23 cellular contexts compared by ENCODE assay signal in the genomic region with DNA sequence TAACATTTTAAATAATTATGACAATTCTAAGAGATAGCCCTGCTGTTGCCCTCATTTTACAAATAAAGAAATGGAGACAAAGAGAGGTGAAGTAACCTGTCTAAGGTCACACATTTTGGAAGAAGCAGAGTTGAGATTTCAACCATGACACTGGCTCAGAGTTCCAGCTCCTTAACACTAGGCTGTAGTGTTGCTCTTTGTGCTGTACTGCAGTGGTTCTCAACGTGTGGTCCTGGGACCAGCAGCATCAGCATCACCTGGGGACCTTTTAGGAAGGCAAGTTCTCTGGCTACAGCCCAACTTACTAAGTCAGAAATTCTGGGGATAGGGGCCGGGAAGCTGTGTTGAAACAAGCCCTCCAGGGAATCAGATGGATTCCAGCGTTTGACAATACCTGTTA.
DNase-seq lines count a peak whose midpoint lies in the region; ATAC-seq and TF ChIP-seq lines count a peak whose summit lies in the region.
"Had no signal": no experiment of that assay in that cellular context is flagged by ENCODE, and none has a peak within 500 bp of the region (broad histone marks: within the 10 kb centered on the region; RNA-seq: fewer than 3 reads in every experiment).

No MANE protein-coding gene starts in this region.

- no peaks in the 10 kb centered on the region for H3K79me2 ChIP-seq in SK-N-SH (ENCODE audit: insufficient read depth)
- no peaks in the 10 kb centered on the region for H3K79me2 ChIP-seq in PC-3 (ENCODE audit: low read length)

- no peaks in the 10 kb centered on the region for H3K9me3 ChIP-seq in SK-N-SH
- H3K9me3 ChIP-seq in PC-3 (ENCODE audit: low read length), result no peaks in the 10 kb centered on the region

- H3K36me3 ChIP-seq in SK-N-SH (replicated peaks in 1 of 2; ENCODE audit: control insufficient read depth in 1 of 2, insufficient read depth in 2 of 2, low read length in 1 of 2) (no peaks in the 10 kb centered on the region), PC-3 (ENCODE audit: low read depth, low read length) (no peaks in the 10 kb centered on the region)
- H3K36me3 ChIP-seq: WERI-Rb-1 had no signal

- no TSS peak for BruUV-seq in PC-3 (replicated peaks; lab: Mats Ljungman, UMichigan)

- H3K4me2 ChIP-seq in SK-N-SH (no peak overlapping the region), PC-3 (ENCODE audit: low read length) (no peak overlapping the region)

- H3K27me3 ChIP-seq in SK-N-SH (ENCODE audit: insufficient read depth) (no peaks in the 10 kb centered on the region), PC-3 (ENCODE audit: low read length) (peaks cover 73% of the 10 kb centered on the region)

- intact Hi-C loops in PC-3 (cut with micrococcal nuclease), result no loop called here

- CTCF ChIA-PET in SK-N-SH (lab: Yijun Ruan, JAX), result interaction anchor here (0.6 to 1.4 kb wide), 9 partner anchors 13 to 687 kb away, joined by 3 to 6 read pairs (median 3); no protein-coding TSS in a partner anchor
- CTCF ChIA-PET in PC-3 (lab: Charles Lee), result interaction anchor here (0.5 kb wide), 1 partner anchor 65 kb away, joined by 3 read pairs; no protein-coding TSS in a partner anchor

- no peak for ATAC-seq in SK-N-SH treated with all-trans-retinoic acid at 6 μM for 48 hours
- no peak for ATAC-seq in PC-3
- ATAC-seq: left colon, T-helper 17 cell had no signal

- no peaks in the 10 kb centered on the region for H3K9me2 ChIP-seq in SK-N-SH
- no peaks in the 10 kb centered on the region for H3K9me2 ChIP-seq in PC-3 (replicated peaks; ENCODE audit: low read length)

- peak; percentile 66 for TF ChIP-seq RAD21 in SK-N-SH (IDR thresholded peaks at IDR 0.05; ENCODE audit: low read length)

- H2AFZ ChIP-seq in SK-N-SH (ENCODE audit: low read depth) (no peak overlapping the region), PC-3 (ENCODE audit: low read length) (no peak overlapping the region)

- TF ChIP-seq EP300 in SK-N-SH (IDR thresholded peaks at IDR 0.05; ENCODE audit: borderline replicate concordance in 1 of 2, low read depth in 1 of 2, low read length in 1 of 2), result no peak

- 10% methylated on average over 3 of the region's 3 CpGs for WGBS in SK-N-SH (ENCODE audit: low lambda C conversion rate)

- POLR2A ChIA-PET in SK-N-SH (lab: Yijun Ruan, JAX), result no interaction called here
- POLR2A ChIA-PET in PC-3 (lab: Charles Lee; ENCODE audit: unreplicated experiment), result no interaction called here

- no peak for DNase-seq in SK-N-SH
- peak; percentile 15 for DNase-seq in PC-3
- DNase-seq in fibroblast of pulmonary artery (ENCODE audit: low read depth), result no peak
- no peak for DNase-seq in anterior cingulate cortex (lab: John Stamatoyannopoulos, UW)
- no peak for DNase-seq in effector CD8-positive, alpha-beta T cell (lab: John Stamatoyannopoulos, UW)
- no peak for DNase-seq in middle frontal gyrus (ENCODE audit: extremely low spot score, low spot score)
- no peak for DNase-seq in activated CD4-positive, alpha-beta T cell treated with anti-CD3 and anti-CD28 coated beads for 48 hours
- DNase-seq: activated CD4-positive, alpha-beta memory T cell treated with anti-CD3 and anti-CD28 coated beads, Interleukin-2, amount 10 ng/mL, durations not matched to agents 7 days and 5 days; activated naive CD4-positive, alpha-beta T cell treated with anti-CD3 and anti-CD28 coated beads, Interleukin-2, amount 10 ng/mL, durations not matched to agents 7 days and 5 days; activated T-cell treated with anti-CD3 and anti-CD28 coated beads, Interleukin-2, amount 50 U/mL, for 1 hour; DMS153; IMR-90; left colon; MV-4-11; NCI-H2029; NCI-H446 treated with DMSO at 0.1 percent for 48 hours; SHP77 treated with DMSO at 0.1 percent for 48 hours; T-helper 17 cell; WERI-Rb-1 had no signal

- no peaks in the 10 kb centered on the region for H3K4me1 ChIP-seq in SK-N-SH (ENCODE audit: control insufficient read depth in 1 of 2, insufficient read depth in 2 of 2, low read depth in 1 of 2, low read length in 1 of 2)
- no peaks in the 10 kb centered on the region for H3K4me1 ChIP-seq in PC-3 (ENCODE audit: insufficient read depth, low read length)

- H4K20me1 ChIP-seq in SK-N-SH (ENCODE audit: insufficient read depth) (no peaks in the 10 kb centered on the region), PC-3 (ENCODE audit: low read length) (no peaks in the 10 kb centered on the region)

- TF ChIP-seq CTCF in SK-N-SH (IDR thresholded peaks at IDR 0.05), result no peak
- peak; percentile 47 for TF ChIP-seq CTCF in PC-3 (conservative IDR thresholded peaks at IDR 0.05; ENCODE audit: low read depth, low read length)
- TF ChIP-seq CTCF in fibroblast of pulmonary artery (IDR thresholded peaks at IDR 0.05; ENCODE audit: low read length, missing control alignments), result peak; percentile 2

- H3K27ac ChIP-seq in SK-N-SH (ENCODE audit: low read depth in 2 of 2, low read length in 1 of 2) (no peak overlapping the region), PC-3 (ENCODE audit: low read length) (no peak overlapping the region)
- H3K27ac ChIP-seq: C4-2B, epithelial cell of prostate, HL-60, WERI-Rb-1 had no signal

- H3K9ac ChIP-seq in SK-N-SH, result no peak overlapping the region
- H3K9ac ChIP-seq in PC-3 (ENCODE audit: low read length), result no peak overlapping the region

- H3F3A ChIP-seq in SK-N-SH (replicated peaks; ENCODE audit: insufficient read depth), result no peaks in the 10 kb centered on the region
- no peaks in the 10 kb centered on the region for H3F3A ChIP-seq in PC-3 (ENCODE audit: low read length, unreplicated experiment)

- H3K4me3 ChIP-seq in SK-N-SH (ENCODE audit: low read depth in 2 of 2, low read length in 1 of 2) (no peak overlapping the region), PC-3 (ENCODE audit: low read length) (no peak overlapping the region), fibroblast of pulmonary artery (replicated peaks; ENCODE audit: low read depth, low read length) (no peak overlapping the region)

TF ChIP-seq in SK-N-SH, 30 proteins besides CTCF, POLR2A, EP300 and RAD21 (continues in another document):
- TF ChIP-seq FOXM1 (IDR thresholded peaks at IDR 0.05; ENCODE audit: low read depth), result no peak
- TF ChIP-seq TCF12 (IDR thresholded peaks at IDR 0.05), result no peak
- no peak for TF ChIP-seq ELF1 (IDR thresholded peaks at IDR 0.05)
- TF ChIP-seq, protein P1, sequence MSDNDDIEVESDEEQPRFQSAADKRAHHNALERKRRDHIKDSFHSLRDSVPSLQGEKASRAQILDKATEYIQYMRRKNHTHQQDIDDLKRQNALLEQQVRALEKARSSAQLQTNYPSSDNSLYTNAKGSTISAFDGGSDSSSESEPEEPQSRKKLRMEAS (IDR thresholded peaks at IDR 0.05; ENCODE audit: low read depth), result no peak
- no peak for TF ChIP-seq RFX5 (IDR thresholded peaks at IDR 0.05; ENCODE audit: low read length)
- TF ChIP-seq EZH2phosphoT487 (IDR thresholded peaks at IDR 0.05; ENCODE audit: borderline replicate concordance, low read depth), result no peak
- TF ChIP-seq SIN3A (IDR thresholded peaks at IDR 0.05; ENCODE audit: borderline replicate concordance, low read depth, low read length), result no peak
- no peak for TF ChIP-seq SMC3 (IDR thresholded peaks at IDR 0.05; ENCODE audit: low read depth, low read length)
- TF ChIP-seq JUND (IDR thresholded peaks at IDR 0.05), result no peak
- TF ChIP-seq YY1 (IDR thresholded peaks at IDR 0.05; ENCODE audit: low read depth), result no peak
- no peak for TF ChIP-seq FOSL2 (IDR thresholded peaks at IDR 0.05; ENCODE audit: borderline replicate concordance, low read depth)
- TF ChIP-seq, protein P2, sequence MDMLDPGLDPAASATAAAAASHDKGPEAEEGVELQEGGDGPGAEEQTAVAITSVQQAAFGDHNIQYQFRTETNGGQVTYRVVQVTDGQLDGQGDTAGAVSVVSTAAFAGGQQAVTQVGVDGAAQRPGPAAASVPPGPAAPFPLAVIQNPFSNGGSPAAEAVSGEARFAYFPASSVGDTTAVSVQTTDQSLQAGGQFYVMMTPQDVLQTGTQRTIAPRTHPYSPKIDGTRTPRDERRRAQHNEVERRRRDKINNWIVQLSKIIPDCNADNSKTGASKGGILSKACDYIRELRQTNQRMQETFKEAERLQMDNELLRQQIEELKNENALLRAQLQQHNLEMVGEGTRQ (IDR thresholded peaks at IDR 0.05; ENCODE audit: borderline replicate concordance, low read depth, low read length), result no peak
- TF ChIP-seq NRF1 (IDR thresholded peaks at IDR 0.05; ENCODE audit: low read depth, low read length), result no peak

TF ChIP-seq in SK-N-SH treated with all-trans-retinoic acid at 6 μM for 48 hours, 23 proteins besides CTCF, POLR2A, EP300 and RAD21:
- TF ChIP-seq ZFP3 (CRISPR knock-in tag; IDR thresholded peaks at IDR 0.05), result no peak
- no peak for TF ChIP-seq TCF4 (CRISPR knock-in tag; IDR thresholded peaks at IDR 0.05; ENCODE audit: borderline replicate concordance)
- no peak for TF ChIP-seq TOX (CRISPR knock-in tag; IDR thresholded peaks at IDR 0.05; ENCODE audit: borderline replicate concordance)
